In the genomic region with DNA sequence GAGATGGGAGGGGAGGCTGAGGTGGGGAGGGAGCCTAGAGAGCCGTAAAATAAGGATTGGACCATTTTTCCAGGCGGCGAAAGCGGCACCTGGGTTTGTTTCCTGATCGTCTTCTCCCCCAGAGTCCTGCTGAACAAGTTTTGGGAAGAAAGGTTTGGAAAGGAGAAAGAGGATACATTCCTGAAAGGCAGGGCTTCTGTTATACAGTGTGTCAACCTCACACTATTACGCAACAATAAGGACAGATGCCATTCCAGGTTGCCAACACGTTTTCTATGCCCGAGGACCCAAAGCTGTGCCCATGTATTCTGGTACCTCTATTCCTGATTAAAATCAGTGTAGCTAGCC, we compare ENCODE assay signal across 8 cellular contexts. TPM values are rescaled to one million over a fixed set of nuclear protein-coding genes. Genes with fewer than 3 reads are reported as not detected.
DNase-seq lines count a peak whose midpoint lies in the region; ATAC-seq, FAIRE-seq and TF ChIP-seq lines count a peak whose summit lies in the region.

No MANE protein-coding gene starts in this region.

- H3K4me3 ChIP-seq in bronchial epithelial cell (ENCODE audit: low read depth, low read length), result peak overlapping the region; percentile 81
- H3K4me3 ChIP-seq in lung, result peak overlapping the region; percentile 79

- peak overlapping the region; percentile 89 to 93 for H3K27ac ChIP-seq in lung (ENCODE audit: low read depth in 1 of 2, low read length in 1 of 2)

- no peak for ATAC-seq in stimulated activated naive CD8-positive, alpha-beta T cell treated with anti-CD3 and anti-CD28 coated beads, Interleukin-15, Interleukin-2, amounts not matched to agents 100 U/mL and 50 U/mL, for 24 hours
- no peak for ATAC-seq in lung (ENCODE audit: insufficient read depth, low FRiP score)
- ATAC-seq in HG02981 (IDR thresholded peaks at IDR 0.05; ENCODE audit: unreplicated experiment), result no peak

- H3K4me3 Mint-ChIP-seq in stimulated activated naive CD8-positive, alpha-beta T cell treated with anti-CD3 and anti-CD28 coated beads, Interleukin-15, Interleukin-2, amounts not matched to agents 100 ng/mL and 50 ng/mL, for 24 hours, result no peak overlapping the region

- TF ChIP-seq CTCF in bronchial epithelial cell (IDR thresholded peaks at IDR 0.05; ENCODE audit: insufficient read depth, low read length, severe bottlenecking) (no peak), lung (IDR thresholded peaks at IDR 0.05; ENCODE audit: control extremely low read depth, extremely low read depth) (no peak)

- peaks cover 1 to 16% of the 10 kb centered on the region in 2 donors for H3K4me1 ChIP-seq in lung (ENCODE audit: control insufficient read depth in 2 of 2, insufficient read depth in 2 of 2, low read length in 2 of 2)

- no peaks in the 10 kb centered on the region for H3K9me3 ChIP-seq in lung (ENCODE audit: control insufficient read depth in 2 of 2, insufficient read depth in 1 of 2, low read length in 1 of 2)

- DNase-seq in stimulated activated naive CD8-positive, alpha-beta T cell treated with anti-CD3 and anti-CD28 coated beads, Interleukin-15, Interleukin-2, amounts not matched to agents 100 U/mL and 50 U/mL, for 24 hours, result no peak
- DNase-seq in bronchial epithelial cell (ENCODE audit: low read depth) (peak; percentile 36), lung (ENCODE audit: low spot score) (no peak), H4 (ENCODE audit: low spot score) (no peak), NCI-H82 treated with DMSO at 0.1 percent for 48 hours (lab: John Stamatoyannopoulos, UW; ENCODE audit: unreplicated experiment) (no peak)
- no peak for DNase-seq in activated CD4-positive, alpha-beta T cell treated with anti-CD3 and anti-CD28 coated beads, Interleukin-2, amount 50 U/mL, for 48 hours

- FAIRE-seq in bronchial epithelial cell (lab: Jason Lieb, UNC), result peak; percentile 23

- no peaks in the 10 kb centered on the region for H3K27me3 ChIP-seq in bronchial epithelial cell (ENCODE audit: control insufficient read depth, insufficient read depth, low read length)
- no peaks in the 10 kb centered on the region for H3K27me3 ChIP-seq in lung (ENCODE audit: control insufficient read depth, insufficient read depth)

- H3K27me3 Mint-ChIP-seq in stimulated activated naive CD8-positive, alpha-beta T cell treated with anti-CD3 and anti-CD28 coated beads, Interleukin-15, Interleukin-2, amounts not matched to agents 100 ng/mL and 50 ng/mL, for 24 hours, result no peaks in the 10 kb centered on the region

- no peaks in the 10 kb centered on the region for H3K36me3 Mint-ChIP-seq in stimulated activated naive CD8-positive, alpha-beta T cell treated with anti-CD3 and anti-CD28 coated beads, Interleukin-15, Interleukin-2, amounts not matched to agents 100 ng/mL and 50 ng/mL, for 24 hours (ENCODE audit: low read depth)

- peaks cover 30% of the 10 kb centered on the region for H3K4me1 Mint-ChIP-seq in stimulated activated naive CD8-positive, alpha-beta T cell treated with anti-CD3 and anti-CD28 coated beads, Interleukin-15, Interleukin-2, amounts not matched to agents 100 ng/mL and 50 ng/mL, for 24 hours (ENCODE audit: low read depth)

- H3K36me3 ChIP-seq in bronchial epithelial cell (ENCODE audit: control insufficient read depth, insufficient read depth, low read length), result no peaks in the 10 kb centered on the region
- H3K36me3 ChIP-seq in lung (ENCODE audit: control insufficient read depth in 2 of 2, insufficient read depth in 2 of 2, low read length in 2 of 2), result no peaks in the 10 kb centered on the region

- H3K9me3 Mint-ChIP-seq in stimulated activated naive CD8-positive, alpha-beta T cell treated with anti-CD3 and anti-CD28 coated beads, Interleukin-15, Interleukin-2, amounts not matched to agents 100 ng/mL and 50 ng/mL, for 24 hours, result no peaks in the 10 kb centered on the region

- 9 to 10% methylated on average over 8 of the region's 8 CpGs for WGBS in lung, 2 donors

- peak overlapping the region; percentile 42 for H3K27ac Mint-ChIP-seq in stimulated activated naive CD8-positive, alpha-beta T cell treated with anti-CD3 and anti-CD28 coated beads, Interleukin-15, Interleukin-2, amounts not matched to agents 100 ng/mL and 50 ng/mL, for 24 hours

RNA-seq across cellular contexts. Expression of gene SCOC, which starts 0.7 kb away (rescaled TPM):
- total RNA-seq in bronchial epithelial cell, result 61.9 and 81.0 TPM in 2 replicates
- total RNA-seq in lung, result 10 to 100 TPM; 38.0 to 44.4 TPM
- polyA plus RNA-seq in lung, result 10 to 100 TPM; 36.5 to 38.2 TPM
- 61.4 and 97.0 TPM in 2 replicates for total RNA-seq in H4 (2014; rRNA removed; shearing (Covaris generic))

RNA-seq across cellular contexts. Expression of gene CLGN, which starts 53.3 kb away (rescaled TPM):
- total RNA-seq in bronchial epithelial cell, result 53.1 and 78.5 TPM in 2 replicates
- 1 to 10 TPM; 2.9 to 3.4 TPM for total RNA-seq in lung
- 1 to 10 TPM in 1 of 2 donors, under 1 TPM in 1; 0.87 to 1.3 TPM for polyA plus RNA-seq in lung
- total RNA-seq in H4 (2014; rRNA removed; shearing (Covaris generic)), result 2.5 and 4.6 TPM in 2 replicates
